ENCODE assay signal across 11 cellular contexts in the genomic region with DNA sequence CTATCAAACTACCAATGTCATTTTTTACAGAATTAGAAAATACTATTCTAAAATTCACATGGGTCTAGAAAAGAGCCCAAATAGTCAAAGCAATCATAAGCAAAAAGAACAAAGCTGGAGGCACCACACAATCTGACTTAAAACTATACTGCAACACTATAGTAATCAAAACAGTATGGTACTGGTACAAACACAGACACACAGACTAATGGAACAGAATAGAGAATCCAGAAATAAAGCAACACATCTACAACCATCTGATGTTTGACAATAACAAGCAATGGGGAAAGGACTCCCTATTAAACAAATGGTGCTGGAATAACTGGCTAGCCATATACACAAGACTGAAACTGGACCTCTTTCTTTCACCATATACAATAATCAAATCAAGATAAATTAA. TPM values are rescaled to one million over a fixed set of nuclear protein-coding genes. Genes with fewer than 3 reads are reported as not detected.
"Had no signal": no experiment of that assay in that cellular context is flagged by ENCODE, and none has a peak within 500 bp of the region (broad histone marks: within the 10 kb centered on the region; RNA-seq: fewer than 3 reads in every experiment).

No MANE protein-coding gene starts in this region.

- H3K4me2 ChIP-seq: GM23338 had no signal

- H3K4me3 ChIP-seq: GM23248, GM23338, HAP-1 had no signal

- H3K27ac Mint-ChIP-seq: GM23338, H9, HFFc6 had no signal

- ATAC-seq: GM23338, HCT116 had no signal

- H3K9ac ChIP-seq: GM23248 had no signal

- H3K36me3 ChIP-seq: HAP-1 had no signal

- H2AFZ ChIP-seq: GM23248, GM23338 had no signal

- DNase-seq: GM23248, GOT3, H7, H9, HCEC 1CT, HFFc6 had no signal

- H3K4me3 Mint-ChIP-seq: GM23338, H9, HFFc6 had no signal

- H3K27ac ChIP-seq: GM23248 had no signal

- H3K9me3 ChIP-seq: HAP-1 had no signal

- FAIRE-seq: H1, H54 had no signal

- H3K4me1 ChIP-seq: HAP-1 had no signal

RNA-seq across cellular contexts. Expression of gene CD53, which starts 39.8 kb away (rescaled TPM):
- total RNA-seq: GM23248, HFFc6 had no signal
- polyA plus RNA-seq: GM23248 had no signal
